Comparison of ENCODE assay signal across 8 cellular contexts in the genomic region with DNA sequence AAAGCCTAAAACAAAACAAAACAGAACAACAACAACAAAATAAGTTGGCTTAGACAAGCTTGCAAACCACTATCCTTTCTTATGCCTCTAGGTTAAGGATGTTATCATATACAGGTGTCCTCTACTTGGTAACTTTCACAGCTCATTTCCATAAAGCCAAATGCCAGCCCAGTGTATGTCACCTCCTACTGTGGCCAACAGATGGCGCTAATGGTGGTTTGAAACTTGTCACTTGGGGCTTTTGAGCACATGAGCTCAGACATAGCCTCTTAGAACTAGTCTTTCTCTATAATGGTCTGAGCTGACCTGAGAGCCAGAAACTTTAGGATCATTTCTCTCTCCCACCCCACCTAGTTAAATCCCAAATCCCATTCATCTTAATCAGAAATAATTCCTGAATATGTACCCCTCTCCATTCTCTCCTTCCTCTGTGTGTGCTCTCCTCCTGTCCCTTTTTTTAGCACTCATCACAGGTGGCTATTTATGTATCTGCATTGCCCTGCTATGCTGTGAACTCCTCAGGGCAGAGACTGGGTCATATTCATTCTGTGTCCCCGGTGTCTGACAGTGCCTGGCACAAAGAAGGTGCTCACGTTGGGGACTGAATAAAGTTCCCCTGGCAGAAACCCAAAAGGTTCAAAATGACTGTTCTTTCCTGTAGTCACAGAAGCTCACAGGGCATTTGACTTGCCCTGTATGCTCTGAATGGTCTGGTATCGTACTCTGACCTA.
DNase-seq lines count a peak whose midpoint lies in the region; ATAC-seq lines count a peak whose summit lies in the region.

No MANE protein-coding gene starts in this region.

- ATAC-seq in CD4-positive, CD25-positive, alpha-beta regulatory T cell (ENCODE audit: low read depth in 2 of 2): peak; percentile 60 to 74
- ATAC-seq in GM19023 (IDR thresholded peaks at IDR 0.05; ENCODE audit: unreplicated experiment) (peak; percentile 93), HG03097 (IDR thresholded peaks at IDR 0.05; ENCODE audit: low FRiP score, unreplicated experiment) (peak; percentile 91)
- ATAC-seq in effector memory CD8-positive, alpha-beta T cell (replicated peaks): peak; percentile 48

- H3K27ac ChIP-seq in CD4-positive, CD25-positive, alpha-beta regulatory T cell (ENCODE audit: insufficient read depth, low read length, poor library complexity, severe bottlenecking): no peak overlapping the region

- peaks cover 0 to 4% (median 2%) of the 10 kb centered on the region in 4 donors for H3K4me1 Mint-ChIP-seq in CD4-positive, CD25-positive, alpha-beta regulatory T cell
- peaks cover 3% of the 10 kb centered on the region in 2 donors for H3K4me1 Mint-ChIP-seq in effector memory CD8-positive, alpha-beta T cell (ENCODE audit: low read depth in 2 of 2)

- no peaks in the 10 kb centered on the region for H3K36me3 ChIP-seq in CD4-positive, CD25-positive, alpha-beta regulatory T cell (ENCODE audit: control insufficient read depth, insufficient read depth, low read length)

- H3K27me3 ChIP-seq in CD4-positive, CD25-positive, alpha-beta regulatory T cell (ENCODE audit: control insufficient read depth, insufficient read depth, low read length): no peaks in the 10 kb centered on the region

- peaks cover 5% of the 10 kb centered on the region for H3K27me3 Mint-ChIP-seq in CD4-positive, CD25-positive, alpha-beta regulatory T cell
- peaks cover 14 to 26% of the 10 kb centered on the region in 2 donors for H3K27me3 Mint-ChIP-seq in effector memory CD8-positive, alpha-beta T cell

- no peaks in the 10 kb centered on the region for H3K36me3 Mint-ChIP-seq in CD4-positive, CD25-positive, alpha-beta regulatory T cell
- H3K36me3 Mint-ChIP-seq in effector memory CD8-positive, alpha-beta T cell (ENCODE audit: insufficient read depth): peaks cover 4% of the 10 kb centered on the region

- no peak overlapping the region for H3K4me3 Mint-ChIP-seq in CD4-positive, CD25-positive, alpha-beta regulatory T cell
- no peak overlapping the region for H3K4me3 Mint-ChIP-seq in effector memory CD8-positive, alpha-beta T cell

- H3K27ac Mint-ChIP-seq in CD4-positive, CD25-positive, alpha-beta regulatory T cell: no peak overlapping the region
- H3K27ac Mint-ChIP-seq in effector memory CD8-positive, alpha-beta T cell: no peak overlapping the region

- DNase-seq in CD4-positive, CD25-positive, alpha-beta regulatory T cell: peak; percentile 8 to 70 (median 38)
- DNase-seq in NCI-H345 (lab: John Stamatoyannopoulos, UW): peak; percentile 68
- peak; percentile 51 for DNase-seq in activated CD4-positive, CD25-positive, alpha-beta regulatory T cell treated with anti-CD3 and anti-CD28 coated beads, Interleukin-2, amount 50 U/mL, for 72 hours
- peak; percentile 18 to 30 (median 27) for DNase-seq in effector memory CD8-positive, alpha-beta T cell
- peak; percentile 27 for DNase-seq in middle frontal gyrus (ENCODE audit: extremely low spot score, low spot score)
- DNase-seq in stimulated activated naive CD4-positive, alpha-beta T cell treated with Interleukin-2 at 50 U/mL for 16 hours (lab: John Stamatoyannopoulos, UW): peak; percentile 0

- peaks cover 0 to 2% (median 0%) of the 10 kb centered on the region in 7 donors for H3K9me3 Mint-ChIP-seq in CD4-positive, CD25-positive, alpha-beta regulatory T cell
- H3K9me3 Mint-ChIP-seq in effector memory CD8-positive, alpha-beta T cell: no peaks in the 10 kb centered on the region

- H3K4me1 ChIP-seq in CD4-positive, CD25-positive, alpha-beta regulatory T cell (ENCODE audit: control insufficient read depth, insufficient read depth, low read length, poor library complexity, severe bottlenecking): no peaks in the 10 kb centered on the region

- H3K4me3 ChIP-seq in CD4-positive, CD25-positive, alpha-beta regulatory T cell (ENCODE audit: low read depth, low read length): no peak overlapping the region

- no peaks in the 10 kb centered on the region for H3K9me3 ChIP-seq in CD4-positive, CD25-positive, alpha-beta regulatory T cell (ENCODE audit: control insufficient read depth in 2 of 2, low read length in 2 of 2)

Comparison
In these comparisons a context has a peak if more than half of its experiments do, and no peak if none do; other contexts are left out.
1. DNase-seq: peak in every context shown above with its lines; median percentile 68 in NCI-H345; 51 in activated CD4-positive, CD25-positive, alpha-beta regulatory T cell treated with anti-CD3 and anti-CD28 coated beads, Interleukin-2, amount 50 U/mL, for 72 hours; 38 in CD4-positive, CD25-positive, alpha-beta regulatory T cell; 27 in effector memory CD8-positive, alpha-beta T cell; 27 in middle frontal gyrus; 0 in stimulated activated naive CD4-positive, alpha-beta T cell treated with Interleukin-2 at 50 U/mL for 16 hours.